Comparison of ENCODE assay signal across 39 cellular contexts in genomic region chr5:180777475-180777874, GRCh38. TPM values are rescaled to one million over a fixed set of nuclear protein-coding genes. Genes with fewer than 3 reads are reported as not detected.
"Had no signal": no experiment of that assay in that cellular context is flagged by ENCODE, and none has a peak within 500 bp of the region (broad histone marks: within the 10 kb centered on the region; RNA-seq: fewer than 3 reads in every experiment).

No MANE protein-coding gene starts in this region.

- H3K4me3 ChIP-seq: MG63 had no signal

- H3K9me3 ChIP-seq: MG63 had no signal

- H3K27ac ChIP-seq: KMS-11 had no signal

- H3K36me3 ChIP-seq: MG63 had no signal

- DNase-seq: Karpas-422, Kasumi-1, KG1, MG63, MM.1S, MV-4-11, NCI-H1048, NCI-H1092, NCI-H1092 treated with DMSO at 0.1 percent for 48 hours, NCI-H1105, NCI-H1105 treated with DMSO at 0.1 percent for 48 hours, NCI-H1417, NCI-H1417 treated with DMSO at 0.1 percent for 48 hours, NCI-H1436, NCI-H1436 treated with DMSO at 0.1 percent for 48 hours, NCI-H146, NCI-H1694, NCI-H1694 treated with DMSO at 0.1 percent for 48 hours, NCI-H187, NCI-H187 treated with DMSO at 0.1 percent for 48 hours, NCI-H1930, NCI-H2029, NCI-H2029 treated with DMSO at 0.1 percent for 48 hours, NCI-H2081, NCI-H2081 treated with DMSO at 0.1 percent for 48 hours, NCI-H2107, NCI-H2171, NCI-H2171 treated with DMSO at 0.1 percent for 48 hours, NCI-H2227 treated with DMSO at 0.1 percent for 48 hours, NCI-H226, NCI-H345, NCI-H446, NCI-H446 treated with DMSO at 0.1 percent for 48 hours, NCI-H510A had no signal

RNA-seq across cellular contexts. Expression of gene OR2Y1, which starts 37.6 kb away (rescaled TPM):
- total RNA-seq: LHCN-M2, M059J, MCF 10A, NCI-H460 had no signal
